Comparison of ENCODE assay signal across 19 cellular contexts in the genomic region with DNA sequence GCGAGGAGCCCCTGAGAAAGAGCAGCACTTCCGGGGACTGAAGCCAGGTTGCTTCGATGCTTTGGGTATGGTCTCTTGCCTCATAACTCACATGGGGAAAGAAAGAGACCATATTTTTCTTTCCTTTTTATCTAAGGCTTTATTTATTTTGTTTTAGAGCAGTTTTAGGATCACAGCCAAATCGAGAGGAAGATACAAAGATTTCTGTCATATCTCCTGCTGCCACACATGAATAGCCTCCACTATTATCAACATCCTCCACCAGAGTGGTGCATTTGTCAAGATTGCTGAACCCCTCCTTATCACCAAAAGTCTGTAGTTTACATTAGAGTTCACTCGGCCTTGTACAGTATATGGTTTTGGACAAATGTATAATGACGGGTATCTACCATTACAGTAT. TPM values are rescaled to one million over a fixed set of nuclear protein-coding genes. Genes with fewer than 3 reads are reported as not detected.
A peak's percentile ranks its signal among the peaks of the same experiment; 100 is the strongest.
DNase-seq lines count a peak whose midpoint lies in the region; ATAC-seq and TF ChIP-seq lines count a peak whose summit lies in the region.
"Had no signal": no experiment of that assay in that cellular context is flagged by ENCODE, and none has a peak within 500 bp of the region (broad histone marks: within the 10 kb centered on the region; RNA-seq: fewer than 3 reads in every experiment).

No MANE protein-coding gene starts in this region.

- no peak overlapping the region for H3K27ac ChIP-seq in CD8-positive, alpha-beta memory T cell (ENCODE audit: low read depth, low read length)
- H3K27ac ChIP-seq in layer of hippocampus (ENCODE audit: low read depth, low read length) (peak overlapping the region; percentile 14), GM23338 (ENCODE audit: low read depth) (no peak overlapping the region)
- H3K27ac ChIP-seq: lower lobe of right lung, thyroid gland had no signal

- ATAC-seq in GM23338 = no peak
- ATAC-seq: activated T-helper 17 cell treated with anti-CD3 and anti-CD28 coated beads, Interleukin-2, amount 50 U/mL, for 72 hours; esophagus mucosa; lower lobe of right lung had no signal

- peaks cover 35% of the 10 kb centered on the region for H3K36me3 ChIP-seq in CD8-positive, alpha-beta memory T cell (ENCODE audit: insufficient read depth, low read length)
- peaks cover 17% of the 10 kb centered on the region for H3K36me3 ChIP-seq in GM23338 (ENCODE audit: insufficient read depth)

- in situ Hi-C loops in SK-MEL-5 (cut with HindIII; ENCODE audit: low pct_unique_long_range_greater_than_20kb, low sequenced_read_pairs) = no loop called here

- H3K36me3 Mint-ChIP-seq in CD8-positive, alpha-beta memory T cell = peaks cover 10 to 72% (median 23%) of the 10 kb centered on the region in 3 donors
- peaks cover 37% of the 10 kb centered on the region for H3K36me3 Mint-ChIP-seq in activated naive CD8-positive, alpha-beta T cell treated with anti-CD3 and anti-CD28 coated beads for 36 hours
- peaks cover 58% of the 10 kb centered on the region for H3K36me3 Mint-ChIP-seq in GM23338 (ENCODE audit: low read depth)

- no peaks in the 10 kb centered on the region for H3K79me2 ChIP-seq in GM23338 (replicated peaks; ENCODE audit: insufficient read depth)

- no peaks in the 10 kb centered on the region for H3K9me3 Mint-ChIP-seq in CD8-positive, alpha-beta memory T cell
- H3K9me3 Mint-ChIP-seq in activated naive CD8-positive, alpha-beta T cell treated with anti-CD3 and anti-CD28 coated beads for 36 hours = no peaks in the 10 kb centered on the region
- no peaks in the 10 kb centered on the region for H3K9me3 Mint-ChIP-seq in GM23338
- H3K9me3 Mint-ChIP-seq: activated T-helper 17 cell treated with anti-CD3 and anti-CD28 coated beads, Interleukin-2, amount 50 U/mL, for 72 hours; dendritic cell treated with granulocyte-macrophage colony-stimulating factor and Interleukin-4, amounts not matched to agents 40 ng/mL and 50 ng/mL, for 4 days; immature natural killer cell; naive B cell had no signal

- no peaks in the 10 kb centered on the region for H3K9me2 ChIP-seq in GM23338 (ENCODE audit: insufficient read depth)

- no peaks in the 10 kb centered on the region; the same call in 1 of the 2 replicates for H4K20me1 ChIP-seq in GM23338 (replicated peaks; ENCODE audit: insufficient read depth)

- H3K4me3 ChIP-seq in CD8-positive, alpha-beta memory T cell (ENCODE audit: low read length) = no peak overlapping the region
- no peak overlapping the region for H3K4me3 ChIP-seq in GM23338
- H3K4me3 ChIP-seq: lower lobe of right lung, thyroid gland had no signal

- H3K4me2 ChIP-seq in GM23338 = no peak overlapping the region

- POLR2A ChIA-PET in CD8-positive, alpha-beta memory T cell (lab: Charles Lee) = interaction anchor here (1.1 kb wide), 1 partner anchor 12 kb away, joined by 3 read pairs; no protein-coding TSS in a partner anchor

- peak overlapping the region in 2 of 7 donors; percentile 1 to 16 for H3K4me3 Mint-ChIP-seq in CD8-positive, alpha-beta memory T cell
- no peak overlapping the region for H3K4me3 Mint-ChIP-seq in activated naive CD8-positive, alpha-beta T cell treated with anti-CD3 and anti-CD28 coated beads for 36 hours
- H3K4me3 Mint-ChIP-seq in GM23338 = no peak overlapping the region
- H3K4me3 Mint-ChIP-seq: activated T-helper 17 cell treated with anti-CD3 and anti-CD28 coated beads, Interleukin-2, amount 50 U/mL, for 72 hours; dendritic cell treated with granulocyte-macrophage colony-stimulating factor and Interleukin-4, amounts not matched to agents 40 ng/mL and 50 ng/mL, for 4 days; immature natural killer cell had no signal

- peak overlapping the region; percentile 56 to 96 (median 82) for H3K27ac Mint-ChIP-seq in CD8-positive, alpha-beta memory T cell
- peak overlapping the region; percentile 63 for H3K27ac Mint-ChIP-seq in activated naive CD8-positive, alpha-beta T cell treated with anti-CD3 and anti-CD28 coated beads for 36 hours
- H3K27ac Mint-ChIP-seq in GM23338 = no peak overlapping the region
- H3K27ac Mint-ChIP-seq: dendritic cell treated with granulocyte-macrophage colony-stimulating factor and Interleukin-4, amounts not matched to agents 40 ng/mL and 50 ng/mL, for 4 days had no signal

- no peaks in the 10 kb centered on the region for H3K27me3 ChIP-seq in CD8-positive, alpha-beta memory T cell (ENCODE audit: insufficient read depth, low read length, poor library complexity, severe bottlenecking)
- no peaks in the 10 kb centered on the region for H3K27me3 ChIP-seq in layer of hippocampus (ENCODE audit: control insufficient read depth, insufficient read depth, low read length)
- no peaks in the 10 kb centered on the region for H3K27me3 ChIP-seq in GM23338 (ENCODE audit: insufficient read depth)
- H3K27me3 ChIP-seq: thyroid gland had no signal

- TF ChIP-seq CTCF in GM23338 (conservative IDR thresholded peaks at IDR 0.05; ENCODE audit: low read depth in 2 of 2) = no peak

- no peaks in the 10 kb centered on the region for H3K9me3 ChIP-seq in CD8-positive, alpha-beta memory T cell (ENCODE audit: low read length)
- H3K9me3 ChIP-seq: lower lobe of right lung, thyroid gland had no signal

- H3K4me1 ChIP-seq in CD8-positive, alpha-beta memory T cell (ENCODE audit: insufficient read depth, low read length) = peaks cover 52% of the 10 kb centered on the region
- peaks cover 24% of the 10 kb centered on the region for H3K4me1 ChIP-seq in GM23338 (ENCODE audit: insufficient read depth)
- H3K4me1 ChIP-seq: thyroid gland had no signal

- H3K27me3 Mint-ChIP-seq in CD8-positive, alpha-beta memory T cell = no peaks in the 10 kb centered on the region
- no peaks in the 10 kb centered on the region for H3K27me3 Mint-ChIP-seq in activated naive CD8-positive, alpha-beta T cell treated with anti-CD3 and anti-CD28 coated beads for 36 hours
- peaks cover 16% of the 10 kb centered on the region for H3K27me3 Mint-ChIP-seq in GM23338 (ENCODE audit: insufficient read depth, low read depth, poor library complexity)
- H3K27me3 Mint-ChIP-seq: activated T-helper 17 cell treated with anti-CD3 and anti-CD28 coated beads, Interleukin-2, amount 50 U/mL, for 72 hours; dendritic cell treated with granulocyte-macrophage colony-stimulating factor and Interleukin-4, amounts not matched to agents 40 ng/mL and 50 ng/mL, for 4 days; naive B cell; progenitor cell of endocrine pancreas had no signal

- no peak overlapping the region for H2AFZ ChIP-seq in GM23338

- no peak for DNase-seq in CD8-positive, alpha-beta memory T cell
- peak; percentile 51 for DNase-seq in SK-MEL-5 (ENCODE audit: low read depth, low spot score)
- no peak for DNase-seq in activated naive CD8-positive, alpha-beta T cell treated with anti-CD3 and anti-CD28 coated beads for 36 hours
- DNase-seq in retina = no peak
- DNase-seq in central memory CD4-positive, alpha-beta T cell = no peak
- no peak for DNase-seq in GM23338 (ENCODE audit: low spot score)
- DNase-seq: glutamatergic neuron; immature natural killer cell; lower lobe of right lung; naive B cell; NCI-H187 treated with DMSO at 0.1 percent for 48 hours; NK-92 treated with Interleukin-12 subunit alpha and Interleukin-12 subunit beta, amount 100 ng/mL, for 24 hours; Right ventricle myocardium superior; thyroid gland had no signal

- H3K4me1 Mint-ChIP-seq in CD8-positive, alpha-beta memory T cell = peaks cover 43 to 81% (median 57%) of the 10 kb centered on the region in 3 donors
- H3K4me1 Mint-ChIP-seq in activated naive CD8-positive, alpha-beta T cell treated with anti-CD3 and anti-CD28 coated beads for 36 hours = peaks cover 54% of the 10 kb centered on the region
- peaks cover 36% of the 10 kb centered on the region for H3K4me1 Mint-ChIP-seq in GM23338

- H3F3A ChIP-seq in GM23338 (replicated peaks; ENCODE audit: low read depth) = 0 out of 2 replicates have a peak, but pooled peaks cover 3% of the 10 kb centered on the region

- CTCF ChIA-PET in CD8-positive, alpha-beta memory T cell (lab: Charles Lee) = interaction anchor here (1.4 to 2.5 kb wide), 2 partner anchors 24 to 41 kb away, joined by 3 to 16 read pairs; a partner anchor contains a TSS

TF ChIP-seq in GM23338, 12 proteins besides CTCF, POLR2A, EP300 and RAD21:
- no peak for TF ChIP-seq ZNF114 (CRISPR knock-in tag; IDR thresholded peaks at IDR 0.05)

RNA-seq across cellular contexts. Expression of a gene that starts 24.2 kb away (rescaled TPM):
- 100 to 1,000 TPM; 151 to 154 TPM for total RNA-seq in CD8-positive, alpha-beta memory T cell
- 90.0 TPM for polyA plus RNA-seq in CD8-positive, alpha-beta memory T cell
- total RNA-seq in SK-MEL-5 (2014; rRNA removed; shearing (Covaris generic)) = 308 and 320 TPM in 2 replicates
- polyA plus RNA-seq in SK-MEL-5 (2015; cell fraction: cytosol; rRNA removed) = 177 and 188 TPM in 2 replicates
- 162 and 171 TPM in 2 replicates for polyA plus RNA-seq in SK-MEL-5 (2015; cell fraction: nucleus; rRNA removed)
- 100 to 1,000 TPM; 174 to 178 TPM for total RNA-seq in activated naive CD8-positive, alpha-beta T cell treated with anti-CD3 and anti-CD28 coated beads for 36 hours
- total RNA-seq in GM23338 (2014; rRNA removed; shearing (Covaris generic)) = 221 and 232 TPM in 2 replicates
- 120 and 131 TPM in 2 replicates for polyA plus RNA-seq in GM23338 (2016; fragmentation: Nextera tagmentation; extraction: Ambion mirVana)

RNA-seq across cellular contexts. Expression of a gene that starts 48.3 kb away (rescaled TPM):
- total RNA-seq in CD8-positive, alpha-beta memory T cell = 10 to 100 TPM; 40.0 to 42.2 TPM
- 50.4 TPM for polyA plus RNA-seq in CD8-positive, alpha-beta memory T cell
- 45.1 and 58.5 TPM in 2 replicates for total RNA-seq in SK-MEL-5 (2014; rRNA removed; shearing (Covaris generic))
- 65.3 and 67.5 TPM in 2 replicates for polyA plus RNA-seq in SK-MEL-5 (2015; cell fraction: cytosol; rRNA removed)
- 862 and 891 TPM in 2 replicates for polyA plus RNA-seq in SK-MEL-5 (2015; cell fraction: nucleus; rRNA removed)
- total RNA-seq in activated naive CD8-positive, alpha-beta T cell treated with anti-CD3 and anti-CD28 coated beads for 36 hours = 10 to 100 TPM; 37.6 to 41.4 TPM
- total RNA-seq in GM23338 (2014; rRNA removed; shearing (Covaris generic)) = 80.1 and 82.6 TPM in 2 replicates
- 45.9 and 59.3 TPM in 2 replicates for polyA plus RNA-seq in GM23338 (2016; fragmentation: Nextera tagmentation; extraction: Ambion mirVana)
